19 cellular contexts compared by ENCODE assay signal in the genomic region with DNA sequence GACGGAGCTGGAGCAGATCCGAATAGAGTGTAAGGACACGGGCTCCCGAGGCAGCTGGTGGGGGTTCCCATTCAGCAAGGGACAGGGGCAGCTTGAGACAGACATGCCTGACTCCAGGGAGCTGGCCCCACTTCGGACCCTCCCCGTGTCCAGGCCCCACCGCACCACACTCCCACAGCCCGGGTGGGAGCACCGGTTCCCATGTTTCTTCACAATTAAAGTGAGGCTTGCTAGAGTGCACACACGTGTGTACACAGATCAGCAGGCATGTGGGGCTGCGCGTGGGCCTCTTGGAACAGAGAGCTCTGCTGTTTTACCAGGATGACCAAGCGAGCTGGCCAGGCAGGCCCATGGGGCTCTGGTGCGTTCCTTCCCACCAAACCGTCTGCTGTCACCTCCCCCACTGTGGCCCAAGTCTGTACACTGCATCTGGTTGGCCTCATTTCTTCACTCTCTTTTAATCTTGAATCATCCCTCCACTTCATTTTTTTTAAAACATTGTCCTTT. TPM values are rescaled to one million over a fixed set of nuclear protein-coding genes. Genes with fewer than 3 reads are reported as not detected.
A peak's percentile ranks its signal among the peaks of the same experiment; 100 is the strongest.
DNase-seq lines count a peak whose midpoint lies in the region; ATAC-seq and TF ChIP-seq lines count a peak whose summit lies in the region.
"Had no signal": no experiment of that assay in that cellular context is flagged by ENCODE, and none has a peak within 500 bp of the region (broad histone marks: within the 10 kb centered on the region; RNA-seq: fewer than 3 reads in every experiment).

No MANE protein-coding gene starts in this region.

- H3K79me2 ChIP-seq in MM.1S (ENCODE audit: low read length) = no peaks in the 10 kb centered on the region

- H4K20me1 ChIP-seq in MM.1S (ENCODE audit: insufficient read depth, low read length) = no peaks in the 10 kb centered on the region

- no peak overlapping the region for H3K9ac ChIP-seq in MM.1S (ENCODE audit: low read length)

- no peaks in the 10 kb centered on the region for H3K9me3 ChIP-seq in MM.1S (replicated peaks; ENCODE audit: insufficient read depth, low read length)
- H3K9me3 ChIP-seq in WERI-Rb-1 (ENCODE audit: severe bottlenecking) = no peaks in the 10 kb centered on the region
- no peaks in the 10 kb centered on the region for H3K9me3 ChIP-seq in CD8-positive, alpha-beta memory T cell (ENCODE audit: low read length)
- H3K9me3 ChIP-seq: BE2C, Caco-2 had no signal

- no peaks in the 10 kb centered on the region for H3K9me2 ChIP-seq in MM.1S (replicated peaks; ENCODE audit: insufficient read depth, low read length)

- H3K4me2 ChIP-seq in MM.1S (ENCODE audit: low read depth, low read length) = peak overlapping the region; percentile 69
- H3K4me2 ChIP-seq: GM23338 had no signal

- peak overlapping the region; percentile 59; the same call in 1 of the 2 replicates for H3K27ac ChIP-seq in MM.1S (ENCODE audit: low read length)
- peak overlapping the region; percentile 37 for H3K27ac ChIP-seq in WERI-Rb-1
- H3K27ac ChIP-seq in CD8-positive, alpha-beta memory T cell (ENCODE audit: low read depth, low read length) = no peak overlapping the region
- H3K27ac ChIP-seq: HL-60 had no signal

- H3K9me3 Mint-ChIP-seq in nephron = no peaks in the 10 kb centered on the region
- no peaks in the 10 kb centered on the region for H3K9me3 Mint-ChIP-seq in CD8-positive, alpha-beta memory T cell
- H3K9me3 Mint-ChIP-seq: H9 had no signal

- peaks cover 43% of the 10 kb centered on the region for H3K4me1 ChIP-seq in MM.1S (ENCODE audit: low read length)
- H3K4me1 ChIP-seq in CD8-positive, alpha-beta memory T cell (ENCODE audit: insufficient read depth, low read length) = no peaks in the 10 kb centered on the region
- H3K4me1 ChIP-seq: BE2C had no signal

- peaks cover 11% of the 10 kb centered on the region for H3K27me3 Mint-ChIP-seq in nephron (ENCODE audit: low read depth)
- H3K27me3 Mint-ChIP-seq in CD8-positive, alpha-beta memory T cell = peaks cover 0 to 13% of the 10 kb centered on the region in 2 donors

- H3K36me3 ChIP-seq in MM.1S (replicated peaks; ENCODE audit: insufficient read depth, low read length) (no peaks in the 10 kb centered on the region), WERI-Rb-1 (no peaks in the 10 kb centered on the region)
- no peaks in the 10 kb centered on the region for H3K36me3 ChIP-seq in CD8-positive, alpha-beta memory T cell (ENCODE audit: insufficient read depth, low read length)
- H3K36me3 ChIP-seq: BE2C had no signal

- peaks cover 12% of the 10 kb centered on the region; the same call in 1 of the 2 replicates for H3F3A ChIP-seq in MM.1S (ENCODE audit: insufficient read depth, low read length)

- POLR2A ChIA-PET in CD8-positive, alpha-beta memory T cell (lab: Charles Lee) = no interaction called here

- H3K27ac Mint-ChIP-seq in nephron = peak overlapping the region; percentile 77 to 90 (median 80)
- no peak overlapping the region for H3K27ac Mint-ChIP-seq in CD8-positive, alpha-beta memory T cell
- H3K27ac Mint-ChIP-seq: CD4-positive, CD25-positive, alpha-beta regulatory T cell; GM23338; H9 had no signal

- CTCF ChIA-PET in CD8-positive, alpha-beta memory T cell (lab: Charles Lee) = no interaction called here

- peak overlapping the region; percentile 57 for H2AFZ ChIP-seq in MM.1S (ENCODE audit: low read length)
- H2AFZ ChIP-seq: GM23338 had no signal

- peaks cover 1% of the 10 kb centered on the region; the same call in 1 of the 2 replicates for H3K27me3 ChIP-seq in MM.1S (replicated peaks; ENCODE audit: insufficient read depth, low read length)
- H3K27me3 ChIP-seq in WERI-Rb-1 (ENCODE audit: insufficient read depth, low read depth, severe bottlenecking) = no peaks in the 10 kb centered on the region
- no peaks in the 10 kb centered on the region for H3K27me3 ChIP-seq in CD8-positive, alpha-beta memory T cell (ENCODE audit: insufficient read depth, low read length, poor library complexity, severe bottlenecking)
- H3K27me3 ChIP-seq: BE2C had no signal

- TF ChIP-seq CTCF in MM.1S (IDR thresholded peaks at IDR 0.05; ENCODE audit: low read length) = no peak
- no peak for TF ChIP-seq CTCF in WERI-Rb-1 (IDR thresholded peaks at IDR 0.05; ENCODE audit: low read depth, low read length)
- TF ChIP-seq CTCF in nephron (IDR thresholded peaks at IDR 0.05; ENCODE audit: unreplicated experiment in 3 of 3) = no peak

- no peaks in the 10 kb centered on the region for H3K36me3 Mint-ChIP-seq in nephron (ENCODE audit: low read depth)
- H3K36me3 Mint-ChIP-seq in CD8-positive, alpha-beta memory T cell = no peaks in the 10 kb centered on the region
- H3K36me3 Mint-ChIP-seq: CD4-positive, CD25-positive, alpha-beta regulatory T cell had no signal

- H3K4me1 Mint-ChIP-seq in nephron = peaks cover 64% of the 10 kb centered on the region
- peaks cover 0 to 15% (median 5%) of the 10 kb centered on the region in 3 donors for H3K4me1 Mint-ChIP-seq in CD8-positive, alpha-beta memory T cell

- H3K4me3 Mint-ChIP-seq in nephron = peak overlapping the region in 1 of 3 experiments; percentile 9
- H3K4me3 Mint-ChIP-seq in CD8-positive, alpha-beta memory T cell = no peak overlapping the region
- H3K4me3 Mint-ChIP-seq: CD4-positive, CD25-positive, alpha-beta regulatory T cell; GM23338; H9 had no signal

- DNase-seq in MM.1S (no peak), WERI-Rb-1 (no peak), DMS79 (lab: John Stamatoyannopoulos, UW) (no peak)
- DNase-seq in CD8-positive, alpha-beta memory T cell = no peak
- DNase-seq: ACHN; BE2C; C1 segment of cervical spinal cord; Caco-2; CD4-positive, CD25-positive, alpha-beta regulatory T cell; GDM1; H9; IMR-90 had no signal

- no peak overlapping the region for H3K4me3 ChIP-seq in MM.1S (ENCODE audit: low read length)
- no peak overlapping the region for H3K4me3 ChIP-seq in WERI-Rb-1 (ENCODE audit: low read depth, low read length)
- H3K4me3 ChIP-seq in CD8-positive, alpha-beta memory T cell (ENCODE audit: low read length) = no peak overlapping the region
- H3K4me3 ChIP-seq: GM23338, K562 had no signal

- ATAC-seq in HG03108 (IDR thresholded peaks at IDR 0.05; ENCODE audit: unreplicated experiment) = no peak
- no peak for ATAC-seq in HG02588 (IDR thresholded peaks at IDR 0.05; ENCODE audit: unreplicated experiment)
- ATAC-seq: GM23338, K562 had no signal

RNA-seq across cellular contexts. Expression of a gene that starts 48.0 kb away (rescaled TPM):
- total RNA-seq in CD8-positive, alpha-beta memory T cell = under 1 TPM; 0.16 to 0.37 TPM
- polyA plus RNA-seq in CD8-positive, alpha-beta memory T cell = not detected
- total RNA-seq: CD4-positive, CD25-positive, alpha-beta regulatory T cell; HT1080; IMR-90; K562 had no signal
- polyA plus RNA-seq: CD4-positive, CD25-positive, alpha-beta regulatory T cell; GM23338; IMR-90; K562 had no signal

Comparison
In these comparisons a context has a peak if more than half of its experiments do, and no peak if none do; other contexts are left out.
1. H3K27ac Mint-ChIP-seq: peak in nephron (3 of 3); none in CD8-positive, alpha-beta memory T cell (0 of 8).